8 cellular contexts compared by ENCODE assay signal in genomic region chr1:153945131-153945794, GRCh38. TPM values are rescaled to one million over a fixed set of nuclear protein-coding genes. Genes with fewer than 3 reads are reported as not detected.
DNase-seq lines count a peak whose midpoint lies in the region; TF ChIP-seq lines count a peak whose summit lies in the region.

No MANE protein-coding gene starts in this region.

- no peak for DNase-seq in GM12864 (ENCODE audit: low read depth)
- peak; percentile 89 for DNase-seq in KBM-7
- peak; percentile 60 for DNase-seq in activated CD4-positive, alpha-beta T cell treated with anti-CD3 and anti-CD28 coated beads for 1 hour
- DNase-seq in colonic mucosa, result peak; percentile 63
- DNase-seq in lung microvascular endothelial cell (ENCODE audit: low read depth in 2 of 2), result peak; percentile 47 to 66
- peak; percentile 66 for DNase-seq in stimulated activated CD8-positive, alpha-beta memory T cell treated with anti-CD3 and anti-CD28 coated beads, Interleukin-15, amount 100 ng/mL, for 48 hours (ENCODE audit: low read depth in 2 of 2)
- DNase-seq in NCI-H2196 treated with DMSO at 0.1 percent for 48 hours (lab: John Stamatoyannopoulos, UW; ENCODE audit: unreplicated experiment), result no peak
- no peak for DNase-seq in iPS-NIHi11 (ENCODE audit: low spot score)

- in situ Hi-C loops in KBM-7 (cut with MboI; ENCODE audit: low pct_unique_long_range_greater_than_20kb, low sequenced_read_pairs), result no loop called here

- TF ChIP-seq CTCF in GM12864 (IDR thresholded peaks at IDR 0.05; ENCODE audit: low read depth, low read length, missing control alignments) (no peak), colonic mucosa (IDR thresholded peaks at IDR 0.05) (no peak)

- intact Hi-C loops in colonic mucosa (cut with DNase I), result no loop called here

- no peaks in the 10 kb centered on the region for H3K36me3 ChIP-seq in colonic mucosa

- peak overlapping the region; percentile 90 to 98 for H3K9ac ChIP-seq in colonic mucosa (ENCODE audit: low read depth in 2 of 2, low read length in 2 of 2)

- H3K4me1 ChIP-seq in colonic mucosa, result peaks cover 9% of the 10 kb centered on the region

- no peaks in the 10 kb centered on the region for H3K9me3 ChIP-seq in colonic mucosa

- H3K27ac ChIP-seq in colonic mucosa, result peak overlapping the region; percentile 96

- H3K4me3 ChIP-seq in GM12864 (ENCODE audit: low read depth, low read length), result peak overlapping the region; percentile 78
- H3K4me3 ChIP-seq in colonic mucosa, result peak overlapping the region; percentile 93

- no peaks in the 10 kb centered on the region for H3K27me3 ChIP-seq in colonic mucosa

RNA-seq across cellular contexts. Expression of gene DENND4B, which starts 1.3 kb away (rescaled TPM):
- 10 to 100 TPM; 26.9 to 45.6 TPM for total RNA-seq in colonic mucosa
- total RNA-seq in lung microvascular endothelial cell, result 5.7 and 12.3 TPM in 2 replicates

RNA-seq across cellular contexts. Expression of gene CRTC2, which starts 13.1 kb away (rescaled TPM):
- total RNA-seq in colonic mucosa, result 10 to 100 TPM; 26.9 to 40.7 TPM
- total RNA-seq in lung microvascular endothelial cell, result 2.0 and 4.6 TPM in 2 replicates

RNA-seq across cellular contexts. Expression of gene SLC39A1, which starts 18.1 kb away (rescaled TPM):
- total RNA-seq in colonic mucosa (10 to 100 TPM; 76.8 to 90.9 TPM), lung microvascular endothelial cell (80.0 and 117 TPM in 2 replicates)

RNA-seq across cellular contexts. Expression of gene CREB3L4, which starts 22.4 kb away (rescaled TPM):
- total RNA-seq in colonic mucosa, result 10 to 100 TPM; 19.0 to 37.1 TPM
- total RNA-seq in lung microvascular endothelial cell, result 5.0 and 5.7 TPM in 2 replicates

RNA-seq across cellular contexts. Expression of gene GATAD2B, which starts 22.5 kb away (rescaled TPM):
- 10 to 100 TPM; 32.5 to 36.5 TPM for total RNA-seq in colonic mucosa
- 3.5 and 4.2 TPM in 2 replicates for total RNA-seq in lung microvascular endothelial cell

Comparison
In these comparisons a context has a peak if more than half of its experiments do, and no peak if none do; other contexts are left out.
1. DNase-seq: peak in KBM-7 (single experiment), activated CD4-positive, alpha-beta T cell treated with anti-CD3 and anti-CD28 coated beads for 1 hour (single experiment), colonic mucosa (single experiment), lung microvascular endothelial cell (2 of 2) and stimulated activated CD8-positive, alpha-beta memory T cell treated with anti-CD3 and anti-CD28 coated beads, Interleukin-15, amount 100 ng/mL, for 48 hours (2 of 2); none in GM12864 (single experiment), NCI-H2196 treated with DMSO at 0.1 percent for 48 hours (single experiment) and iPS-NIHi11 (single experiment).